25 cellular contexts compared by ENCODE assay signal in genomic region chr2:31212659-31213058, GRCh38. TPM values are rescaled to one million over a fixed set of nuclear protein-coding genes. Genes with fewer than 3 reads are reported as not detected.
DNase-seq lines count a peak whose midpoint lies in the region; ATAC-seq and TF ChIP-seq lines count a peak whose summit lies in the region.
"Had no signal": no experiment of that assay in that cellular context is flagged by ENCODE, and none has a peak within 500 bp of the region (broad histone marks: within the 10 kb centered on the region; RNA-seq: fewer than 3 reads in every experiment).

No MANE protein-coding gene starts in this region.

- H3K23me2 ChIP-seq in H9 (ENCODE audit: insufficient read length, low read depth, low read length, poor library complexity, severe bottlenecking) = no peaks in the 10 kb centered on the region

- peak overlapping the region; percentile 85 for H3K4me2 ChIP-seq in BLaER1
- H3K4me2 ChIP-seq in H9 (ENCODE audit: insufficient read depth, insufficient read length, low read length) = no peak overlapping the region
- no peak overlapping the region for H3K4me2 ChIP-seq in neural progenitor cell
- H3K4me2 ChIP-seq: PC-9 had no signal

- H3F3A ChIP-seq in neural progenitor cell (ENCODE audit: low read depth) = peaks cover 3% of the 10 kb centered on the region

- no peak overlapping the region for H3K23ac ChIP-seq in H9 (ENCODE audit: insufficient read length, low read depth, low read length)

- H2BK20ac ChIP-seq in H9 (ENCODE audit: low read depth, low read length, poor library complexity, severe bottlenecking) = peak overlapping the region; percentile 45

- no peaks in the 10 kb centered on the region for H3K79me1 ChIP-seq in H9 (ENCODE audit: insufficient read depth, low read depth, low read length, poor library complexity, severe bottlenecking)

- H3K27me3 ChIP-seq in BLaER1 = no peaks in the 10 kb centered on the region
- H3K27me3 ChIP-seq in H9 (ENCODE audit: insufficient read depth, low read length) = no peaks in the 10 kb centered on the region
- H3K27me3 ChIP-seq in neural progenitor cell = no peaks in the 10 kb centered on the region
- no peaks in the 10 kb centered on the region for H3K27me3 ChIP-seq in adrenal gland

- intact Hi-C loops in adrenal gland (cut with DNase I) = no loop called here

- H3K27ac Mint-ChIP-seq in H9 (no peak overlapping the region), neural progenitor cell (peak overlapping the region; percentile 6), T-helper 17 cell (no peak overlapping the region)
- H3K27ac Mint-ChIP-seq: HFFc6 had no signal

- H3K27ac ChIP-seq in BLaER1 = peak overlapping the region; percentile 82
- H3K27ac ChIP-seq in H9 (ENCODE audit: insufficient read length, low read depth, low read length) = no peak overlapping the region
- H3K27ac ChIP-seq in neural progenitor cell = no peak overlapping the region
- H3K27ac ChIP-seq in adrenal gland = no peak overlapping the region
- H3K27ac ChIP-seq: HL-60, PC-9, SK-N-MC had no signal

- no peaks in the 10 kb centered on the region for H3K27me3 Mint-ChIP-seq in H9 (ENCODE audit: low read depth)
- H3K27me3 Mint-ChIP-seq in neural progenitor cell (ENCODE audit: insufficient read depth, low read depth) = peaks cover 2% of the 10 kb centered on the region
- H3K27me3 Mint-ChIP-seq in T-helper 17 cell = no peaks in the 10 kb centered on the region

- H4K5ac ChIP-seq in H9 (ENCODE audit: insufficient read length, low read depth, low read length) = no peak overlapping the region

- no peak overlapping the region for H2AK5ac ChIP-seq in H9 (ENCODE audit: insufficient read length, low read length)

- no peak overlapping the region for H3K56ac ChIP-seq in H9 (ENCODE audit: insufficient read length, low read depth, low read length)

- no peak overlapping the region for H2BK15ac ChIP-seq in H9 (ENCODE audit: low read depth, low read length)

- no peak overlapping the region for H4K91ac ChIP-seq in H9 (ENCODE audit: insufficient read length, low read depth, low read length)

- no peak overlapping the region for H3K4me3 Mint-ChIP-seq in H9
- no peak overlapping the region for H3K4me3 Mint-ChIP-seq in neural progenitor cell
- H3K4me3 Mint-ChIP-seq in T-helper 17 cell = no peak overlapping the region
- H3K4me3 Mint-ChIP-seq: HFFc6 had no signal

- no peak for TF ChIP-seq CTCF in H9 (conservative IDR thresholded peaks at IDR 0.05)
- no peak for TF ChIP-seq CTCF in neural progenitor cell (IDR thresholded peaks at IDR 0.05)
- no peak for TF ChIP-seq CTCF in adrenal gland (IDR thresholded peaks at IDR 0.05)

- H3K4me1 ChIP-seq in BLaER1 (peaks cover 64% of the 10 kb centered on the region), H9 (ENCODE audit: insufficient read depth, low read length) (peaks cover 3% of the 10 kb centered on the region; the same call in 1 of the 2 replicates), neural progenitor cell (peaks cover 9% of the 10 kb centered on the region), adrenal gland (replicated peaks in 1 of 2) (no peaks in the 10 kb centered on the region)

- DNase-seq in H9 = peak; percentile 6
- peak; percentile 2 for DNase-seq in NCI-H82 treated with DMSO at 0.1 percent for 48 hours (lab: John Stamatoyannopoulos, UW; ENCODE audit: unreplicated experiment)
- DNase-seq in neural progenitor cell (ENCODE audit: low spot score) = no peak
- no peak for DNase-seq in T-helper 17 cell
- DNase-seq in adrenal gland = no peak
- no peak for DNase-seq in NCI-H524 treated with DMSO at 0.1 percent for 48 hours (lab: John Stamatoyannopoulos, UW)
- DNase-seq: ACHN, DMS53, EL, H7, HFFc6, KG1, NCI-H187, NCI-H2227 treated with DMSO at 0.1 percent for 48 hours, NCI-H510A, NCI-H774, PC-9, RPMI8226, SHP77, SW 1271 had no signal

- no peaks in the 10 kb centered on the region; a peak in 1 of 5 replicates for H3K9me3 Mint-ChIP-seq in H9
- no peaks in the 10 kb centered on the region for H3K9me3 Mint-ChIP-seq in neural progenitor cell
- H3K9me3 Mint-ChIP-seq: HFFc6 had no signal

- H3K9me3 ChIP-seq in BLaER1 (no peaks in the 10 kb centered on the region), H9 (ENCODE audit: control insufficient read depth, low read depth, low read length) (no peaks in the 10 kb centered on the region), neural progenitor cell (ENCODE audit: low read depth) (no peaks in the 10 kb centered on the region), T-helper 17 cell (ENCODE audit: control insufficient read depth, low read length, poor library complexity, severe bottlenecking) (no peaks in the 10 kb centered on the region), adrenal gland (replicated peaks in 1 of 3) (no peaks in the 10 kb centered on the region)

- H3K9ac ChIP-seq in BLaER1 (no peak overlapping the region), H9 (ENCODE audit: extremely low read depth, insufficient read length, low read length) (no peak overlapping the region), neural progenitor cell (no peak overlapping the region)

- no peaks in the 10 kb centered on the region for H3K36me3 Mint-ChIP-seq in H9 (ENCODE audit: insufficient read depth in 1 of 3, low read depth in 3 of 3)
- H3K36me3 Mint-ChIP-seq in neural progenitor cell = peaks cover 1% of the 10 kb centered on the region
- no peaks in the 10 kb centered on the region for H3K36me3 Mint-ChIP-seq in T-helper 17 cell (ENCODE audit: low read depth)

- H2AFZ ChIP-seq in H9 (ENCODE audit: low read length) (no peak overlapping the region), neural progenitor cell (replicated peaks) (peak overlapping the region; percentile 7)
- H2AFZ ChIP-seq: PC-9 had no signal

- no peak overlapping the region for H3K18ac ChIP-seq in H9 (ENCODE audit: insufficient read length, low read depth, low read length)

- H3K4me3 ChIP-seq in BLaER1 = no peak overlapping the region
- H3K4me3 ChIP-seq in neural progenitor cell = no peak overlapping the region
- H3K4me3 ChIP-seq in adrenal gland = no peak overlapping the region
- H3K4me3 ChIP-seq: PC-9, SK-N-MC had no signal

- WGBS in H9 (ENCODE audit: extremely low coverage, insufficient read length, low lambda C conversion rate) = no CpG with 5 or more reads among the region's 3 CpGs
- 85 to 94% (median 92%) methylated on average over 3 of the region's 3 CpGs for WGBS in adrenal gland, 4 donors

- H3K36me3 ChIP-seq in BLaER1 (no peaks in the 10 kb centered on the region), neural progenitor cell (no peaks in the 10 kb centered on the region), adrenal gland (replicated peaks in 1 of 2) (no peaks in the 10 kb centered on the region)

- no peaks in the 10 kb centered on the region for H4K20me1 ChIP-seq in BLaER1
- no peaks in the 10 kb centered on the region for H4K20me1 ChIP-seq in H9 (ENCODE audit: control insufficient read depth, insufficient read depth, insufficient read length)
- no peaks in the 10 kb centered on the region for H4K20me1 ChIP-seq in neural progenitor cell (ENCODE audit: low read depth)

- no peak overlapping the region for H3K4ac ChIP-seq in H9 (ENCODE audit: low read depth, low read length)

- no peak overlapping the region for H3T11ph ChIP-seq in H9 (ENCODE audit: low read length)

- TF ChIP-seq POLR2A in adrenal gland (IDR thresholded peaks at IDR 0.05) = no peak

- no peak overlapping the region for H2BK5ac ChIP-seq in H9 (ENCODE audit: insufficient read length, low read length)

- ATAC-seq in GM19324 (IDR thresholded peaks at IDR 0.05; ENCODE audit: low FRiP score, unreplicated experiment) (no peak), T-helper 17 cell (no peak)

- no peak overlapping the region for H4K8ac ChIP-seq in H9 (replicated peaks; ENCODE audit: insufficient read length, low read depth, low read length)

- H3K4me1 Mint-ChIP-seq in H9 (peaks cover 18 to 23% of the 10 kb centered on the region in 2 experiments), neural progenitor cell (peaks cover 10% of the 10 kb centered on the region), T-helper 17 cell (no peaks in the 10 kb centered on the region)

- no peaks in the 10 kb centered on the region for H3K79me2 ChIP-seq in H9 (ENCODE audit: insufficient read depth, low read length)
- H3K79me2 ChIP-seq in neural progenitor cell (ENCODE audit: low read depth) = no peaks in the 10 kb centered on the region

- no peak overlapping the region for H3K14ac ChIP-seq in H9 (ENCODE audit: insufficient read depth, low read length)

- H2BK12ac ChIP-seq in H9 (ENCODE audit: insufficient read length, low read depth, low read length) = no peak overlapping the region

- H2BK120ac ChIP-seq in H9 (ENCODE audit: low read depth, low read length, poor library complexity, severe bottlenecking) = no peak overlapping the region

RNA-seq across cellular contexts. Expression of gene CAPN14, which starts 4.7 kb away (rescaled TPM):
- total RNA-seq in H9 (2021) (0.07 and 0.09 TPM in 2 replicates), neural progenitor cell (ENCODE audit: low replicate concordance) (0.04 and 0.19 TPM in 2 replicates), T-helper 17 cell (under 1 TPM; 0.18 to 0.65 TPM), adrenal gland (under 1 TPM in 4 of 8 donors, not detected in 4; 0.10 to 0.28 (median 0.11) TPM)
- under 1 TPM in 2 of 3 donors, not detected in 1; 0.10 to 0.16 TPM for polyA plus RNA-seq in adrenal gland
- total RNA-seq: HT-29 had no signal

RNA-seq across cellular contexts. Expression of gene EHD3, which starts 21.3 kb away (rescaled TPM):
- total RNA-seq in H9 (2021) = 8.3 TPM in 2 replicates
- total RNA-seq in neural progenitor cell (ENCODE audit: low replicate concordance) = 3.9 and 10.7 TPM in 2 replicates
- total RNA-seq in T-helper 17 cell = 10 to 100 TPM in 1 of 2 donors, 1 to 10 TPM in 1; 3.9 to 23.5 TPM
- 10 to 100 TPM; 15.9 to 51.9 (median 22.3) TPM for total RNA-seq in adrenal gland
- 10 to 100 TPM in 1 of 3 donors, 1 to 10 TPM in 2; 4.6 to 28.6 (median 8.5) TPM for polyA plus RNA-seq in adrenal gland
- total RNA-seq: HT-29 had no signal

Comparison
In these comparisons a context has a peak if more than half of its experiments do, and no peak if none do; other contexts are left out.
1. DNase-seq: peak in H9 (single experiment) and NCI-H82 treated with DMSO at 0.1 percent for 48 hours (single experiment); none in neural progenitor cell (single experiment), T-helper 17 cell (0 of 3), adrenal gland (0 of 7) and NCI-H524 treated with DMSO at 0.1 percent for 48 hours (single experiment).